ENCODE assay signal across 9 cellular contexts in the genomic region with DNA sequence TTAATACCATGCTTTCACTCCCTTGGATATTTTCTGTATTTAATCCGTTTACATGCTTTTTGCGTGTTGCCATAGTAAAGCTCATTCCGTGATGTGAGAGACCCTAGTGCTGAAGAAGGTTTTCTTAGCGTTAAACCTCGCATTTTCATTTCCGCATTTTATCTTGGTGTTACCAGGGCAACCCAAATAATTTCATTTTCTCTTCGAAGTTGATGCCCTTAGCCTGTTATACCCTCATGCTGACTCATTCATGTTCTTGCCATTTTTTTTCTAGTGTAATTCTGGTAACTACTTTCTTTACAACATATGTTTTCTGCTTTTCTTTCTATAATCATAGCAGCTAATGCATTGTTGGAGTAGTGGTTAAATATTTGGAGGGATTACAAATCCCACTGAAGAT. TPM values are rescaled to one million over a fixed set of nuclear protein-coding genes. Genes with fewer than 3 reads are reported as not detected.
A peak's percentile ranks its signal among the peaks of the same experiment; 100 is the strongest.
DNase-seq lines count a peak whose midpoint lies in the region; ATAC-seq, FAIRE-seq and TF ChIP-seq lines count a peak whose summit lies in the region.
"Had no signal": no experiment of that assay in that cellular context is flagged by ENCODE, and none has a peak within 500 bp of the region (broad histone marks: within the 10 kb centered on the region; RNA-seq: fewer than 3 reads in every experiment).

No MANE protein-coding gene starts in this region.

- BruUV-seq in HepG2 (replicated peaks; lab: Mats Ljungman, UMichigan), result no TSS peak

- H3K4me3 ChIP-seq in right lobe of liver, result no peak overlapping the region
- H3K4me3 ChIP-seq in HepG2 (replicated peaks in 1 of 3; ENCODE audit: insufficient read depth in 1 of 3, low read depth in 2 of 3, low read length in 3 of 3), result no peak overlapping the region

- DNase-seq in right lobe of liver (no peak), HepG2 (ENCODE audit: low spot score) (no peak), T-helper 9 cell (no peak), WTC11 (ENCODE audit: low spot score) (no peak), GM03348 (ENCODE audit: low spot score) (no peak)
- DNase-seq in activated naive CD8-positive, alpha-beta T cell treated with anti-CD3 and anti-CD28 coated beads for 36 hours, result no peak
- no peak for DNase-seq in stimulated activated CD4-positive, alpha-beta T cell treated with anti-CD3 and anti-CD28 coated beads, Interleukin-4, amount 100 ng/mL, for 4 hours
- DNase-seq: left cardiac atrium had no signal

- ATAC-seq in right lobe of liver (peak in 3 of 4 donors; percentile 45 to 66 (median 53)), HepG2 (no peak), HG03135 (IDR thresholded peaks at IDR 0.05; ENCODE audit: unreplicated experiment) (peak; percentile 99), WTC11 (no peak)

- in situ Hi-C loops in HepG2 (cut with HindIII; ENCODE audit: extremely low pct_ligation_motif_present, low pct_unique_long_range_greater_than_20kb), result no loop called here

- intact Hi-C loops in right lobe of liver (cut with DNase I), result no loop called here
- intact Hi-C loops in HepG2 (cut with micrococcal nuclease; ENCODE audit: unreplicated experiment), result no loop called here

- no peaks in the 10 kb centered on the region for H3K4me1 ChIP-seq in right lobe of liver
- H3K4me1 ChIP-seq in HepG2 (ENCODE audit: insufficient read depth, low read length), result no peaks in the 10 kb centered on the region

- no peak overlapping the region for H3K4me2 ChIP-seq in HepG2 (ENCODE audit: low read depth, low read length)

- H3K4me1 Mint-ChIP-seq in activated naive CD8-positive, alpha-beta T cell treated with anti-CD3 and anti-CD28 coated beads for 36 hours, result peaks cover 88% of the 10 kb centered on the region
- no peaks in the 10 kb centered on the region for H3K4me1 Mint-ChIP-seq in WTC11

- no peaks in the 10 kb centered on the region for H3K36me3 ChIP-seq in right lobe of liver
- H3K36me3 ChIP-seq in HepG2 (replicated peaks in 1 of 2; ENCODE audit: control insufficient read depth in 1 of 2, insufficient read depth in 2 of 2, low read length in 2 of 2), result no peaks in the 10 kb centered on the region

- peak overlapping the region; percentile 82 for H3K27ac Mint-ChIP-seq in activated naive CD8-positive, alpha-beta T cell treated with anti-CD3 and anti-CD28 coated beads for 36 hours
- no peak overlapping the region for H3K27ac Mint-ChIP-seq in WTC11

- no peaks in the 10 kb centered on the region for H4K20me1 ChIP-seq in HepG2 (ENCODE audit: insufficient read depth, low read length)

- TF ChIP-seq EP300 in HepG2 (IDR thresholded peaks at IDR 0.05; ENCODE audit: low read depth in 2 of 2, low read length in 2 of 2) (no peak), HepG2 (CRISPR knock-in tag; IDR thresholded peaks at IDR 0.05; ENCODE audit: borderline replicate concordance) (no peak)

- TF ChIP-seq CTCF in right lobe of liver (IDR thresholded peaks at IDR 0.05), result no peak
- TF ChIP-seq CTCF in HepG2 (CRISPR knock-in tag; IDR thresholded peaks at IDR 0.05), result no peak
- no peak for TF ChIP-seq CTCF in WTC11 (IDR thresholded peaks at IDR 0.05)

- TF ChIP-seq RAD21 in HepG2 (CRISPR knock-in tag; IDR thresholded peaks at IDR 0.05), result no peak

- H3K27ac ChIP-seq in right lobe of liver (no peak overlapping the region), HepG2 (ENCODE audit: extremely low read length, insufficient read depth, low read length) (no peak overlapping the region)

- FAIRE-seq in HepG2 (lab: Jason Lieb, UNC), result no peak

- TF ChIP-seq POLR2A in right lobe of liver (IDR thresholded peaks at IDR 0.05) (no peak), HepG2 (IDR thresholded peaks at IDR 0.05; ENCODE audit: insufficient read depth in 1 of 2, low read depth in 2 of 2, low read length in 2 of 2) (no peak)

- peak overlapping the region; percentile 56 for H3K4me3 Mint-ChIP-seq in activated naive CD8-positive, alpha-beta T cell treated with anti-CD3 and anti-CD28 coated beads for 36 hours
- H3K4me3 Mint-ChIP-seq in WTC11, result no peak overlapping the region

- no peak overlapping the region for H3K9ac ChIP-seq in HepG2 (ENCODE audit: insufficient read depth, low read depth, low read length)

- POLR2A ChIA-PET in HepG2 (lab: Yijun Ruan, JAX), result no interaction called here
- POLR2A ChIA-PET in WTC11 (lab: Charles Lee), result no interaction called here

- CTCF ChIA-PET in HepG2 (lab: Yijun Ruan, JAX; ENCODE audit: low intra/inter-chr PET ratio, low total read pairs), result no interaction called here
- CTCF ChIA-PET in WTC11 (lab: Charles Lee), result no interaction called here

- peaks cover 5% of the 10 kb centered on the region for H3K9me3 Mint-ChIP-seq in activated naive CD8-positive, alpha-beta T cell treated with anti-CD3 and anti-CD28 coated beads for 36 hours
- H3K9me3 Mint-ChIP-seq in WTC11, result no peaks in the 10 kb centered on the region

- H3K27me3 Mint-ChIP-seq in activated naive CD8-positive, alpha-beta T cell treated with anti-CD3 and anti-CD28 coated beads for 36 hours, result no peaks in the 10 kb centered on the region
- no peaks in the 10 kb centered on the region for H3K27me3 Mint-ChIP-seq in WTC11 (ENCODE audit: low read depth)

- H3K9me3 ChIP-seq in right lobe of liver (no peaks in the 10 kb centered on the region), HepG2 (ENCODE audit: low read length) (no peaks in the 10 kb centered on the region)

- H3K27me3 ChIP-seq in right lobe of liver, result no peaks in the 10 kb centered on the region
- no peaks in the 10 kb centered on the region for H3K27me3 ChIP-seq in HepG2 (ENCODE audit: control insufficient read depth in 1 of 2, insufficient read depth in 2 of 2, low read length in 2 of 2)

- H2AFZ ChIP-seq in HepG2 (ENCODE audit: low read length), result no peak overlapping the region

- peaks cover 59% of the 10 kb centered on the region for H3K36me3 Mint-ChIP-seq in activated naive CD8-positive, alpha-beta T cell treated with anti-CD3 and anti-CD28 coated beads for 36 hours
- H3K36me3 Mint-ChIP-seq in WTC11, result no peaks in the 10 kb centered on the region

- no peaks in the 10 kb centered on the region for H3K79me2 ChIP-seq in HepG2 (ENCODE audit: insufficient read depth, low read length)

- WGBS in right lobe of liver (ENCODE audit: insufficient coverage, low coverage, low lambda C conversion rate, missing lambda C conversion rate), result 42% methylated on average over 7 of the region's 7 CpGs
- WGBS in HepG2 (ENCODE audit: low lambda C conversion rate), result 43% methylated on average over 7 of the region's 7 CpGs

TF ChIP-seq in HepG2, 621 proteins besides CTCF, POLR2A, EP300 and RAD21 (continues in another document):
- TF ChIP-seq REXO4 (CRISPR knock-in tag; IDR thresholded peaks at IDR 0.05; ENCODE audit: borderline replicate concordance), result no peak
- TF ChIP-seq ZFP41 (CRISPR knock-in tag; IDR thresholded peaks at IDR 0.05; ENCODE audit: borderline replicate concordance), result no peak
- no peak for TF ChIP-seq PTBP1 (IDR thresholded peaks at IDR 0.05; ENCODE audit: low read depth, low read length, poor library complexity, severe bottlenecking)
- no peak for TF ChIP-seq KLF13 (CRISPR knock-in tag; IDR thresholded peaks at IDR 0.05)

TF ChIP-seq in WTC11, 78 proteins besides CTCF, POLR2A, EP300 and RAD21 (continues in another document):
- TF ChIP-seq GRHL2 (CRISPR knock-in tag; IDR thresholded peaks at IDR 0.05; ENCODE audit: insufficient replicate concordance, severe bottlenecking) (no peak), ETV6 (CRISPR knock-in tag; IDR thresholded peaks at IDR 0.05) (no peak), SMAD3 (CRISPR knock-in tag; IDR thresholded peaks at IDR 0.05; ENCODE audit: borderline replicate concordance) (no peak), NR1H2 (CRISPR knock-in tag; IDR thresholded peaks at IDR 0.05) (no peak), SMAD4 (CRISPR knock-in tag; IDR thresholded peaks at IDR 0.05) (no peak), ZNF232 (CRISPR knock-in tag; IDR thresholded peaks at IDR 0.05) (no peak), GABPB1 (CRISPR knock-in tag; IDR thresholded peaks at IDR 0.05) (no peak), TCF7 (CRISPR knock-in tag; IDR thresholded peaks at IDR 0.05; ENCODE audit: low read depth) (no peak), CBFB (CRISPR knock-in tag; IDR thresholded peaks at IDR 0.05; ENCODE audit: low read depth) (no peak), MYBL2 (CRISPR knock-in tag; IDR thresholded peaks at IDR 0.05) (no peak)
- TF ChIP-seq, protein P1, sequence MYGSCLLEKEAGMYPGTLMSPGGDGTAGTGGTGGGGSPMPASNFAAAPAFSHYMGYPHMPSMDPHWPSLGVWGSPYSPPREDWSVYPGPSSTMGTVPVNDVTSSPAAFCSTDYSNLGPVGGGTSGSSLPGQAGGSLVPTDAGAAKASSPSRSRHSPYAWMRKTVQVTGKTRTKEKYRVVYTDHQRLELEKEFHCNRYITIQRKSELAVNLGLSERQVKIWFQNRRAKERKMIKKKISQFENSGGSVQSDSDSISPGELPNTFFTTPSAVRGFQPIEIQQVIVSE (CRISPR knock-in tag; IDR thresholded peaks at IDR 0.05; ENCODE audit: borderline replicate concordance), result no peak

RNA-seq across cellular contexts. Expression of a gene that starts 37.2 kb away (rescaled TPM):
- 1 to 10 TPM in 5 of 6 experiments, under 1 TPM in 1; 0.53 to 2.0 (median 1.2) TPM for total RNA-seq in right lobe of liver
- total RNA-seq in HepG2 (2016; rRNA removed; fragmentation: Illumina TruSeq; extraction: Trizol), result 0.22 TPM in 2 replicates
- total RNA-seq in HepG2 (2016; cell fraction: cytosol; rRNA removed; fragmentation: Illumina TruSeq; extraction: Trizol; ENCODE audit: low read depth), result under 0.01 and 0.10 TPM in 2 replicates
- total RNA-seq in HepG2 (2016; cell fraction: insoluble cytoplasmic fraction; rRNA removed; fragmentation: Illumina TruSeq; extraction: Trizol), result 0.22 and 0.24 TPM in 2 replicates
- total RNA-seq in HepG2 (2016; cell fraction: membrane; rRNA removed; fragmentation: Illumina TruSeq; extraction: Trizol), result 0.12 and 0.14 TPM in 2 replicates
- 0.25 and 0.47 TPM in 2 replicates for total RNA-seq in HepG2 (2016; cell fraction: nucleus; rRNA removed; fragmentation: Illumina TruSeq; extraction: Trizol)
- 0.25 and 0.32 TPM in 2 replicates for polyA plus RNA-seq in HepG2 (2011; rRNA removed)
- 0.13 and 0.22 TPM in 2 replicates for polyA plus RNA-seq in HepG2 (2011; cell fraction: cytosol; rRNA removed)
- polyA plus RNA-seq in HepG2 (2011; cell fraction: nucleus; rRNA removed), result 0.21 and 0.26 TPM in 2 replicates
- 0.19 and 0.28 TPM in 2 replicates for polyA plus RNA-seq in HepG2 (2012)
- 0.01 and 0.02 TPM in 2 replicates for polyA plus RNA-seq in HepG2 (2016; cell fraction: cytosol; fragmentation: Illumina TruSeq; extraction: Trizol; ENCODE audit: low read depth)
- polyA plus RNA-seq in HepG2 (2016; cell fraction: insoluble cytoplasmic fraction; fragmentation: Illumina TruSeq; extraction: Trizol; ENCODE audit: low read depth), result 0.21 and 0.28 TPM in 2 replicates
- polyA plus RNA-seq in HepG2 (2016; cell fraction: membrane; fragmentation: Illumina TruSeq; extraction: Trizol; ENCODE audit: low read depth), result 0.03 TPM in 2 replicates
- 0.31 and 0.49 TPM in 2 replicates for polyA plus RNA-seq in HepG2 (2016; cell fraction: nucleus; fragmentation: Illumina TruSeq; extraction: Trizol; ENCODE audit: insufficient read depth, low read depth)
- 0.36 and 3.1 TPM in 2 replicates for polyA minus RNA-seq in HepG2 (2011; rRNA and poly(A)+ RNA removed; ENCODE audit: low replicate concordance)
- 0.10 and 0.18 TPM in 2 replicates for polyA minus RNA-seq in HepG2 (2011; cell fraction: cytosol; rRNA and poly(A)+ RNA removed)
- polyA minus RNA-seq in HepG2 (2011; cell fraction: nucleus; rRNA and poly(A)+ RNA removed), result 0.64 and 0.99 TPM in 2 replicates
- 10 to 100 TPM; 31.7 to 32.3 TPM for total RNA-seq in activated naive CD8-positive, alpha-beta T cell treated with anti-CD3 and anti-CD28 coated beads for 36 hours
- 1.8 to 2.2 TPM (median 2.1 TPM) in 3 replicates for total RNA-seq in WTC11 (2021)

Comparison
In these comparisons a context has a peak if more than half of its experiments do, and no peak if none do; other contexts are left out.
1. ATAC-seq: peak in right lobe of liver (3 of 4) and HG03135 (single experiment); none in HepG2 (single experiment) and WTC11 (single experiment).
2. RNA of a gene that starts 37.2 kb away (total RNA-seq): 31.7 to 32.3 TPM in activated naive CD8-positive, alpha-beta T cell treated with anti-CD3 and anti-CD28 coated beads for 36 hours; 1.8 to 2.2 TPM in WTC11, 0.53 to 2.0 TPM in right lobe of liver and under 0.01 to 0.47 TPM in HepG2; every median in the first group is over 10 times any median in the second.